Comparison of ENCODE assay signal across 17 cellular contexts in genomic region chr12:101881228-101881627, GRCh38.
"Had no signal": no experiment of that assay in that cellular context is flagged by ENCODE, and none has a peak within 500 bp of the region (broad histone marks: within the 10 kb centered on the region; RNA-seq: fewer than 3 reads in every experiment).

No MANE protein-coding gene starts in this region.

- H3K9me3 ChIP-seq: colonic mucosa, heart left ventricle, mucosa of descending colon, prostate gland, spleen had no signal

- H3K9me3 Mint-ChIP-seq: activated T-cell treated with anti-CD3 and anti-CD28 coated beads, Interleukin-2, amount 50 U/mL, for 4 hours; activated T-helper 2 cell treated with anti-CD3 and anti-CD28 coated beads, Interferon-gamma antibody, Interleukin-2, Interleukin-4, amounts not matched to agents 10 μg/mL and 5 μg/mL and 100 μg/mL, durations not matched to agents 14 hours and 24 hours and 36 hours; neural progenitor cell had no signal

- H3K36me3 ChIP-seq: colonic mucosa, neural progenitor cell, prostate gland had no signal

- H3K27me3 Mint-ChIP-seq: activated naive CD8-positive, alpha-beta T cell had no signal

- H3K27ac ChIP-seq: colonic mucosa, neural progenitor cell, prostate gland, VCaP had no signal

- H3K4me3 Mint-ChIP-seq: activated naive CD8-positive, alpha-beta T cell; activated T-cell treated with anti-CD3 and anti-CD28 coated beads, Interleukin-2, amount 50 U/mL, for 4 hours; neural progenitor cell had no signal

- DNase-seq: activated CD4-positive, alpha-beta T cell treated with anti-CD3 and anti-CD28 coated beads, Interleukin-2, amount 50 U/mL, for 4 hours; activated CD8-positive, alpha-beta memory T cell treated with anti-CD3 and anti-CD28 coated beads, Interleukin-2, amount 50 U/mL, for 48 hours; activated naive CD4-positive, alpha-beta T cell; activated T-cell treated with anti-CD3 and anti-CD28 coated beads, Interleukin-2, amount 50 U/mL, for 4 hours; colonic mucosa; heart left ventricle; left cardiac atrium; mesendoderm; mucosa of descending colon; spleen; stimulated activated CD4-positive, alpha-beta T cell treated with anti-CD3 and anti-CD28 coated beads, Interleukin-4, amount 100 ng/mL, for 1 hour; stimulated activated naive CD4-positive, alpha-beta T cell treated with Interleukin-2 at 50 U/mL for 16 hours had no signal

- H3K27me3 ChIP-seq: colonic mucosa, heart left ventricle, spleen had no signal

- H3K4me1 ChIP-seq: colonic mucosa, neural progenitor cell, prostate gland had no signal

- H3K27ac Mint-ChIP-seq: activated naive CD8-positive, alpha-beta T cell; activated T-helper 2 cell treated with anti-CD3 and anti-CD28 coated beads, Interferon-gamma antibody, Interleukin-2, Interleukin-4, amounts not matched to agents 10 μg/mL and 5 μg/mL and 100 μg/mL, durations not matched to agents 14 hours and 24 hours and 36 hours; neural progenitor cell had no signal

- H3K36me3 Mint-ChIP-seq: neural progenitor cell had no signal

- H3K4me3 ChIP-seq: colonic mucosa, mucosa of descending colon, neural progenitor cell, prostate gland, spleen had no signal

- ATAC-seq: activated T-cell treated with anti-CD3 and anti-CD28 coated beads, Interleukin-2, amount 50 U/mL, for 4 hours; heart left ventricle; left cardiac atrium; mucosa of descending colon had no signal
